In the genomic region with DNA sequence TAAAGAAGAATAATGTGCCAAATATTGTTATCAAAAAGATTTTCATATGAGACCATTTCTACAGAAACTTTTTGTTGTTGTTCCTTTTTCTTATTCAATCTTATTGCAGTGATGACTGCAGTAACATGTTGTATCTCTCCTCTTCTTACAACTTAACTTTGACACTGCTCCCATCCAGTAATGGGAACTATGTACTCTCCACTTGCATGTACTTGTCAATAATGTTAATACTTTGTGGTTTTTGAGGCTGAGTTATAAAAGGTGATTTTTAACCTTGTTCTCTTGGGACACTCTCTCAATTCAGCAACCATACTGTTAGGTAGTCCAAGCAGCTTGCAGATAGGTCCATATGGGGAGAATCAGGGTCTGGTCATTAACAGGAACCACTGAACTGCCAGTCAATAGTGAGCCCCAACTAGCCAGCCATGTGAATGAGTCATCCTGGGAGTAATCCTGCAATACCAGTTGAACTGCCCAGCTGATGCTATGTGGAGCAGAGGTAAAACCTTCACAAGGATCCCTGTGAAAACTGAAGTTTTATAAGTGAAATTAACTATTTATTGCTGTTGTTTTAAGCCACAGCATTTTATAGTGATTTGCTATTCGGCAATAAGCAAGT, we compare ENCODE assay signal across 1 cellular context.
TF ChIP-seq lines count a peak whose summit lies in the region.

No MANE protein-coding gene starts in this region.

TF ChIP-seq in GM23338, 12 proteins besides CTCF, POLR2A, EP300 and RAD21 (continued from another document):
- TF ChIP-seq, protein P1, sequence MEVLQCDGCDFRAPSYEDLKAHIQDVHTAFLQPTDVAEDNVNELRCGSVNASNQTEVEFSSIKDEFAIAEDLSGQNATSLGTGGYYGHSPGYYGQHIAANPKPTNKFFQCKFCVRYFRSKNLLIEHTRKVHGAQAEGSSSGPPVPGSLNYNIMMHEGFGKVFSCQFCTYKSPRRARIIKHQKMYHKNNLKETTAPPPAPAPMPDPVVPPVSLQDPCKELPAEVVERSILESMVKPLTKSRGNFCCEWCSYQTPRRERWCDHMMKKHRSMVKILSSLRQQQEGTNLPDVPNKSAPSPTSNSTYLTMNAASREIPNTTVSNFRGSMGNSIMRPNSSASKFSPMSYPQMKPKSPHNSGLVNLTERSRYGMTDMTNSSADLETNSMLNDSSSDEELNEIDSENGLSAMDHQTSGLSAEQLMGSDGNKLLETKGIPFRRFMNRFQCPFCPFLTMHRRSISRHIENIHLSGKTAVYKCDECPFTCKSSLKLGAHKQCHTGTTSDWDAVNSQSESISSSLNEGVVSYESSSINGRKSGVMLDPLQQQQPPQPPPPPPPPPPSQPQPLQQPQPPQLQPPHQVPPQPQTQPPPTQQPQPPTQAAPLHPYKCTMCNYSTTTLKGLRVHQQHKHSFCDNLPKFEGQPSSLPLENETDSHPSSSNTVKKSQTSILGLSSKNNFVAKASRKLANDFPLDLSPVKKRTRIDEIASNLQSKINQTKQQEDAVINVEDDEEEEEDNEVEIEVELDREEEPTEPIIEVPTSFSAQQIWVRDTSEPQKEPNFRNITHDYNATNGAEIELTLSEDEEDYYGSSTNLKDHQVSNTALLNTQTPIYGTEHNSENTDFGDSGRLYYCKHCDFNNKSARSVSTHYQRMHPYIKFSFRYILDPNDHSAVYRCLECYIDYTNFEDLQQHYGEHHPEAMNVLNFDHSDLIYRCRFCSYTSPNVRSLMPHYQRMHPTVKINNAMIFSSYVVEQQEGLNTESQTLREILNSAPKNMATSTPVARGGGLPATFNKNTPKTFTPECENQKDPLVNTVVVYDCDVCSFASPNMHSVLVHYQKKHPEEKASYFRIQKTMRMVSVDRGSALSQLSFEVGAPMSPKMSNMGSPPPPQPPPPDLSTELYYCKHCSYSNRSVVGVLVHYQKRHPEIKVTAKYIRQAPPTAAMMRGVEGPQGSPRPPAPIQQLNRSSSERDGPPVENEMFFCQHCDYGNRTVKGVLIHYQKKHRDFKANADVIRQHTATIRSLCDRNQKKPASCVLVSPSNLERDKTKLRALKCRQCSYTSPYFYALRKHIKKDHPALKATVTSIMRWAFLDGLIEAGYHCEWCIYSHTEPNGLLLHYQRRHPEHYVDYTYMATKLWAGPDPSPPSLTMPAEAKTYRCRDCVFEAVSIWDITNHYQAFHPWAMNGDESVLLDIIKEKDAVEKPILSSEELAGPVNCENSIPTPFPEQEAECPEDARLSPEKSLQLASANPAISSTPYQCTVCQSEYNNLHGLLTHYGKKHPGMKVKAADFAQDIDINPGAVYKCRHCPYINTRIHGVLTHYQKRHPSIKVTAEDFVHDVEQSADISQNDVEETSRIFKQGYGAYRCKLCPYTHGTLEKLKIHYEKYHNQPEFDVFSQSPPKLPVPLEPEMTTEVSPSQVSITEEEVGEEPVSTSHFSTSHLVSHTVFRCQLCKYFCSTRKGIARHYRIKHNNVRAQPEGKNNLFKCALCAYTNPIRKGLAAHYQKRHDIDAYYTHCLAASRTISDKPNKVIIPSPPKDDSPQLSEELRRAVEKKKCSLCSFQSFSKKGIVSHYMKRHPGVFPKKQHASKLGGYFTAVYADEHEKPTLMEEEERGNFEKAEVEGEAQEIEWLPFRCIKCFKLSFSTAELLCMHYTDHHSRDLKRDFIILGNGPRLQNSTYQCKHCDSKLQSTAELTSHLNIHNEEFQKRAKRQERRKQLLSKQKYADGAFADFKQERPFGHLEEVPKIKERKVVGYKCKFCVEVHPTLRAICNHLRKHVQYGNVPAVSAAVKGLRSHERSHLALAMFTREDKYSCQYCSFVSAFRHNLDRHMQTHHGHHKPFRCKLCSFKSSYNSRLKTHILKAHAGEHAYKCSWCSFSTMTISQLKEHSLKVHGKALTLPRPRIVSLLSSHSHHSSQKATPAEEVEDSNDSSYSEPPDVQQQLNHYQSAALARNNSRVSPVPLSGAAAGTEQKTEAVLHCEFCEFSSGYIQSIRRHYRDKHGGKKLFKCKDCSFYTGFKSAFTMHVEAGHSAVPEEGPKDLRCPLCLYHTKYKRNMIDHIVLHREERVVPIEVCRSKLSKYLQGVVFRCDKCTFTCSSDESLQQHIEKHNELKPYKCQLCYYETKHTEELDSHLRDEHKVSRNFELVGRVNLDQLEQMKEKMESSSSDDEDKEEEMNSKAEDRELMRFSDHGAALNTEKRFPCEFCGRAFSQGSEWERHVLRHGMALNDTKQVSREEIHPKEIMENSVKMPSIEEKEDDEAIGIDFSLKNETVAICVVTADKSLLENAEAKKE (CRISPR knock-in tag; IDR thresholded peaks at IDR 0.05) = no peak
- no peak for TF ChIP-seq ZNF331 (CRISPR knock-in tag; IDR thresholded peaks at IDR 0.05; ENCODE audit: low read depth)
- no peak for TF ChIP-seq EZH2 (IDR thresholded peaks at IDR 0.05; ENCODE audit: low read depth, unreplicated experiment)
- TF ChIP-seq EZH2phosphoT487 (IDR thresholded peaks at IDR 0.05; ENCODE audit: unreplicated experiment) = no peak
- TF ChIP-seq, protein P2, sequence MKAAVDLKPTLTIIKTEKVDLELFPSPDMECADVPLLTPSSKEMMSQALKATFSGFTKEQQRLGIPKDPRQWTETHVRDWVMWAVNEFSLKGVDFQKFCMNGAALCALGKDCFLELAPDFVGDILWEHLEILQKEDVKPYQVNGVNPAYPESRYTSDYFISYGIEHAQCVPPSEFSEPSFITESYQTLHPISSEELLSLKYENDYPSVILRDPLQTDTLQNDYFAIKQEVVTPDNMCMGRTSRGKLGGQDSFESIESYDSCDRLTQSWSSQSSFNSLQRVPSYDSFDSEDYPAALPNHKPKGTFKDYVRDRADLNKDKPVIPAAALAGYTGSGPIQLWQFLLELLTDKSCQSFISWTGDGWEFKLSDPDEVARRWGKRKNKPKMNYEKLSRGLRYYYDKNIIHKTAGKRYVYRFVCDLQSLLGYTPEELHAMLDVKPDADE (IDR thresholded peaks at IDR 0.05) = no peak
- TF ChIP-seq STAT1 (IDR thresholded peaks at IDR 0.05; ENCODE audit: unreplicated experiment) = no peak
- no peak for TF ChIP-seq POLR2AphosphoS5 (IDR thresholded peaks at IDR 0.05; ENCODE audit: low read depth)
- no peak for TF ChIP-seq NANOG (IDR thresholded peaks at IDR 0.05; ENCODE audit: borderline replicate concordance)
- no peak for TF ChIP-seq CREB1 (CRISPR knock-in tag; IDR thresholded peaks at IDR 0.05; ENCODE audit: low read depth)
- TF ChIP-seq ZNF114 (CRISPR knock-in tag; IDR thresholded peaks at IDR 0.05) = no peak
